ENCODE assay signal across 2 cellular contexts in genomic region chr4:8886625-8887406, GRCh38.
TF ChIP-seq lines count a peak whose summit lies in the region.

No MANE protein-coding gene starts in this region.

TF ChIP-seq in SK-N-SH, 30 proteins besides CTCF, POLR2A, EP300 and RAD21:
- TF ChIP-seq IRF3 (IDR thresholded peaks at IDR 0.05; ENCODE audit: low read depth, low read length) (no peak), TEAD4 (IDR thresholded peaks at IDR 0.05; ENCODE audit: borderline replicate concordance, insufficient read depth) (no peak), ZBTB33 (IDR thresholded peaks at IDR 0.05; ENCODE audit: borderline replicate concordance, low read depth) (no peak), GABPA (IDR thresholded peaks at IDR 0.05; ENCODE audit: low read depth) (no peak), CHD2 (IDR thresholded peaks at IDR 0.05; ENCODE audit: low read length, partially characterized antibody) (no peak), REST (IDR thresholded peaks at IDR 0.05; ENCODE audit: low read depth, low read length) (no peak), MXI1 (IDR thresholded peaks at IDR 0.05; ENCODE audit: low read depth, low read length) (no peak), ELF1 (IDR thresholded peaks at IDR 0.05) (no peak), SIN3A (IDR thresholded peaks at IDR 0.05; ENCODE audit: borderline replicate concordance, low read depth, low read length) (no peak), YY1 (IDR thresholded peaks at IDR 0.05; ENCODE audit: low read depth) (no peak), JUND (IDR thresholded peaks at IDR 0.05) (no peak), TCF12 (IDR thresholded peaks at IDR 0.05) (no peak), EZH2phosphoT487 (IDR thresholded peaks at IDR 0.05; ENCODE audit: borderline replicate concordance, low read depth) (no peak), USF2 (IDR thresholded peaks at IDR 0.05; ENCODE audit: borderline replicate concordance, low read depth, low read length) (no peak), NFIC (IDR thresholded peaks at IDR 0.05; ENCODE audit: borderline replicate concordance) (no peak), NRF1 (IDR thresholded peaks at IDR 0.05; ENCODE audit: low read depth, low read length) (no peak), FOSL2 (IDR thresholded peaks at IDR 0.05; ENCODE audit: borderline replicate concordance, low read depth) (no peak)

TF ChIP-seq in SK-N-SH treated with all-trans-retinoic acid at 6 μM for 48 hours, 23 proteins besides CTCF, POLR2A, EP300 and RAD21 (continued from another document):
- TF ChIP-seq TSHZ2 (CRISPR knock-in tag; IDR thresholded peaks at IDR 0.05): no peak
- TF ChIP-seq CSDC2 (CRISPR knock-in tag; IDR thresholded peaks at IDR 0.05): no peak
- no peak for TF ChIP-seq TCF4 (CRISPR knock-in tag; IDR thresholded peaks at IDR 0.05; ENCODE audit: borderline replicate concordance)
- no peak for TF ChIP-seq ISL1 (CRISPR knock-in tag; IDR thresholded peaks at IDR 0.05)
- no peak for TF ChIP-seq GLIS3 (CRISPR knock-in tag; IDR thresholded peaks at IDR 0.05)
- no peak for TF ChIP-seq SNAI2 (CRISPR knock-in tag; IDR thresholded peaks at IDR 0.05)
